ENCODE assay signal across 23 cellular contexts in genomic region chr4:132085105-132085504, GRCh38.
"Had no signal": no experiment of that assay in that cellular context is flagged by ENCODE, and none has a peak within 500 bp of the region (broad histone marks: within the 10 kb centered on the region; RNA-seq: fewer than 3 reads in every experiment).

No MANE protein-coding gene starts in this region.

- H3K4me3 ChIP-seq: coronary artery, dorsolateral prefrontal cortex, esophagus muscularis mucosa, gastrocnemius medialis, heart right ventricle, left lung, lower lobe of right lung had no signal

- H3K4me1 ChIP-seq: esophagus muscularis mucosa, gastrocnemius medialis, heart right ventricle, left lung, lower lobe of right lung had no signal

- H3K36me3 ChIP-seq: esophagus muscularis mucosa, gastrocnemius medialis, heart right ventricle, left lung, lower lobe of right lung had no signal

- FAIRE-seq: colon, endothelial cell of umbilical vein, islet of Langerhans, keratinocyte had no signal

- H3K27me3 ChIP-seq: dorsolateral prefrontal cortex, esophagus muscularis mucosa, gastrocnemius medialis, heart right ventricle, left lung had no signal

- DNase-seq: dermis blood vessel endothelial cell; dorsolateral prefrontal cortex; effector CD4-positive, alpha-beta T cell; effector memory CD4-positive, alpha-beta T cell; foreskin melanocyte; gastrocnemius medialis; glutamatergic neuron; head of caudate nucleus; heart right ventricle; hippocampal formation; left cardiac atrium; left lung; left ventricle myocardium superior; lower lobe of right lung; mesendoderm; midbrain; naive thymus-derived CD4-positive, alpha-beta T cell had no signal

- H3K27ac ChIP-seq: coronary artery, dorsolateral prefrontal cortex, esophagus muscularis mucosa, gastrocnemius medialis, heart right ventricle, left lung, lower lobe of right lung had no signal

- ATAC-seq: gastrocnemius medialis; heart right ventricle; left cardiac atrium; left lung; left ventricle myocardium superior; lower lobe of right lung; naive thymus-derived CD4-positive, alpha-beta T cell had no signal

- H3K9me3 ChIP-seq: esophagus muscularis mucosa, gastrocnemius medialis, lower lobe of right lung had no signal
